Comparison of ENCODE assay signal across 8 cellular contexts in the genomic region with DNA sequence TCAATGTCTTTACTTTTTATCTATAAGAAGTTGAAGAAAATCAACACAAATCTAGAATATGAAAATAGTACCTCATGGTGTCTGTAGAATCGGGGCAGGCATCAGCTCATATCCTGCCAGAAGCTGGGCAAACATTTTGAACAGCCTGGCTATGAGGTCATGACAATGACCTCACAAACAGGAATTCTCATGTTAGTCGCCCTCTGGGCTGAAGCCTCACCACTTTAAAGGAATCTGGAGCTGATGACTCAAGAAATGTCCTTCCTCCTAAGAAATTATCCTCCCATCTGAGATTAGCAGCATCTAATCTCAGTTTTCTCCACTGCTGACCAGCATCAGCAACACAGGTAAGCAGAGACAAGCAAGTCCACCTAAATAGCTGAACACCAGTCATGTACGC. TPM values are rescaled to one million over a fixed set of nuclear protein-coding genes. Genes with fewer than 3 reads are reported as not detected.
DNase-seq lines count a peak whose midpoint lies in the region; ATAC-seq and TF ChIP-seq lines count a peak whose summit lies in the region.

No MANE protein-coding gene starts in this region.

- no peaks in the 10 kb centered on the region for H4K20me1 ChIP-seq in PC-3 (ENCODE audit: low read length)

- H2AFZ ChIP-seq in PC-3 (ENCODE audit: low read length), result no peak overlapping the region

- DNase-seq in CD4-positive, alpha-beta T cell, result no peak
- peak; percentile 68 for DNase-seq in PC-3
- no peak for DNase-seq in esophagus squamous epithelium (lab: John Stamatoyannopoulos, UW)
- DNase-seq in progenitor cell of endocrine pancreas (ENCODE audit: low spot score, unreplicated experiment), result no peak
- no peak for DNase-seq in activated CD8-positive, alpha-beta T cell treated with anti-CD3 and anti-CD28 coated beads for 36 hours
- no peak for DNase-seq in NK-92 treated with Interleukin-12 subunit alpha and Interleukin-12 subunit beta, amount 100 ng/mL, for 24 hours (lab: John Stamatoyannopoulos, UW)

- intact Hi-C loops in CD4-positive, alpha-beta T cell (cut with DNase I, micrococcal nuclease), result loop anchor here (5.0 to 10.0 kb wide), 3 partner anchors 57 to 359 kb away; a partner anchor contains a TSS
- intact Hi-C loops in PC-3 (cut with micrococcal nuclease) (no loop called here), esophagus squamous epithelium (cut with DNase I) (no loop called here)
- intact Hi-C loops in activated CD8-positive, alpha-beta T cell treated with anti-CD3 and anti-CD28 coated beads for 36 hours (cut with micrococcal nuclease), result no loop called here

- no peak overlapping the region for H3K4me3 ChIP-seq in PC-3 (ENCODE audit: low read length)
- no peak overlapping the region for H3K4me3 ChIP-seq in esophagus squamous epithelium

- CTCF ChIA-PET in CD4-positive, alpha-beta T cell (lab: Charles Lee), result interaction anchor here (1.0 kb wide), 1 partner anchor 16 kb away, joined by 3 read pairs; no protein-coding TSS in a partner anchor
- CTCF ChIA-PET in PC-3 (lab: Charles Lee), result interaction anchor here (0.7 to 1.9 kb wide), 2 partner anchors 11 to 76 kb away, joined by 3 to 6 read pairs; no protein-coding TSS in a partner anchor
- CTCF ChIA-PET in activated CD8-positive, alpha-beta T cell treated with anti-CD3 and anti-CD28 coated beads for 36 hours (lab: Charles Lee), result interaction anchor here (0.8 to 9.9 kb wide), 4 partner anchors 13 to 77 kb away, joined by 3 to 209 read pairs (median 4); no protein-coding TSS in a partner anchor

- WGBS in esophagus squamous epithelium, 2 donors, result 48 to 61% methylated on average over 3 of the region's 3 CpGs

- H3K9me3 ChIP-seq in CD4-positive, alpha-beta T cell (ENCODE audit: control insufficient read depth, low read length), result no peaks in the 10 kb centered on the region
- H3K9me3 ChIP-seq in PC-3 (ENCODE audit: low read length) (no peaks in the 10 kb centered on the region), esophagus squamous epithelium (no peaks in the 10 kb centered on the region)

- no peak for TF ChIP-seq CTCF in CD4-positive, alpha-beta T cell (IDR thresholded peaks at IDR 0.05)
- TF ChIP-seq CTCF in PC-3 (conservative IDR thresholded peaks at IDR 0.05; ENCODE audit: low read depth, low read length) (no peak), esophagus squamous epithelium (IDR thresholded peaks at IDR 0.05) (no peak), progenitor cell of endocrine pancreas (IDR thresholded peaks at IDR 0.05; ENCODE audit: unreplicated experiment) (no peak)
- no peak for TF ChIP-seq CTCF in activated CD8-positive, alpha-beta T cell treated with anti-CD3 and anti-CD28 coated beads for 36 hours (IDR thresholded peaks at IDR 0.05)

- no peak overlapping the region for H3K4me2 ChIP-seq in PC-3 (ENCODE audit: low read length)

- peaks cover 16% of the 10 kb centered on the region for H3K4me1 ChIP-seq in PC-3 (ENCODE audit: insufficient read depth, low read length)
- H3K4me1 ChIP-seq in esophagus squamous epithelium, result peaks cover 11 to 23% (median 13%) of the 10 kb centered on the region in 3 donors

- no peak overlapping the region for H3K9ac ChIP-seq in PC-3 (ENCODE audit: low read length)

- peaks cover 9% of the 10 kb centered on the region for H3K36me3 Mint-ChIP-seq in CD4-positive, alpha-beta T cell (ENCODE audit: low read depth)
- no peaks in the 10 kb centered on the region for H3K36me3 Mint-ChIP-seq in progenitor cell of endocrine pancreas (ENCODE audit: insufficient read depth)
- H3K36me3 Mint-ChIP-seq in activated CD8-positive, alpha-beta T cell treated with anti-CD3 and anti-CD28 coated beads for 36 hours (ENCODE audit: low read depth), result peaks cover 3% of the 10 kb centered on the region

- POLR2A ChIA-PET in CD4-positive, alpha-beta T cell (lab: Charles Lee), result interaction anchor here (1.2 kb wide), 1 partner anchor 104 kb away, joined by 3 read pairs; no protein-coding TSS in a partner anchor
- POLR2A ChIA-PET in PC-3 (lab: Charles Lee; ENCODE audit: unreplicated experiment), result no interaction called here
- POLR2A ChIA-PET in activated CD8-positive, alpha-beta T cell treated with anti-CD3 and anti-CD28 coated beads for 36 hours (lab: Charles Lee), result interaction anchor here (1.1 kb wide), 1 partner anchor 14 kb away, joined by 3 read pairs; no protein-coding TSS in a partner anchor

- peak overlapping the region; percentile 92 for H3K27ac Mint-ChIP-seq in CD4-positive, alpha-beta T cell
- peak overlapping the region; percentile 75 for H3K27ac Mint-ChIP-seq in progenitor cell of endocrine pancreas
- H3K27ac Mint-ChIP-seq in activated CD8-positive, alpha-beta T cell treated with anti-CD3 and anti-CD28 coated beads for 36 hours, result no peak overlapping the region

- no peaks in the 10 kb centered on the region for H3K27me3 ChIP-seq in CD4-positive, alpha-beta T cell (ENCODE audit: control insufficient read depth, insufficient read depth, low read length)
- H3K27me3 ChIP-seq in PC-3 (ENCODE audit: low read length) (no peaks in the 10 kb centered on the region), esophagus squamous epithelium (no peaks in the 10 kb centered on the region)

- H3K4me3 Mint-ChIP-seq in CD4-positive, alpha-beta T cell, result no peak overlapping the region
- H3K4me3 Mint-ChIP-seq in progenitor cell of endocrine pancreas (ENCODE audit: low read depth), result no peak overlapping the region
- H3K4me3 Mint-ChIP-seq in activated CD8-positive, alpha-beta T cell treated with anti-CD3 and anti-CD28 coated beads for 36 hours, result no peak overlapping the region

- BruUV-seq in PC-3 (replicated peaks; lab: Mats Ljungman, UMichigan), result no TSS peak

- no peak for ATAC-seq in CD4-positive, alpha-beta T cell (ENCODE audit: poor library complexity)
- ATAC-seq in PC-3 (peak; percentile 4; the same call in 1 of the 2 replicates), HG03135 (IDR thresholded peaks at IDR 0.05; ENCODE audit: unreplicated experiment) (no peak), HG02852 (IDR thresholded peaks at IDR 0.05; ENCODE audit: unreplicated experiment) (no peak)
- no peak for ATAC-seq in activated CD8-positive, alpha-beta T cell treated with anti-CD3 and anti-CD28 coated beads for 36 hours

- H3K9me3 Mint-ChIP-seq in CD4-positive, alpha-beta T cell, result no peaks in the 10 kb centered on the region
- no peaks in the 10 kb centered on the region for H3K9me3 Mint-ChIP-seq in progenitor cell of endocrine pancreas (ENCODE audit: low read depth)
- no peaks in the 10 kb centered on the region for H3K9me3 Mint-ChIP-seq in activated CD8-positive, alpha-beta T cell treated with anti-CD3 and anti-CD28 coated beads for 36 hours

- no peaks in the 10 kb centered on the region for H3K27me3 Mint-ChIP-seq in CD4-positive, alpha-beta T cell
- no peaks in the 10 kb centered on the region for H3K27me3 Mint-ChIP-seq in progenitor cell of endocrine pancreas
- H3K27me3 Mint-ChIP-seq in activated CD8-positive, alpha-beta T cell treated with anti-CD3 and anti-CD28 coated beads for 36 hours, result no peaks in the 10 kb centered on the region

- H3K4me1 Mint-ChIP-seq in CD4-positive, alpha-beta T cell (ENCODE audit: low read depth), result peaks cover 43% of the 10 kb centered on the region
- peaks cover 17% of the 10 kb centered on the region for H3K4me1 Mint-ChIP-seq in progenitor cell of endocrine pancreas (ENCODE audit: low read depth)
- H3K4me1 Mint-ChIP-seq in activated CD8-positive, alpha-beta T cell treated with anti-CD3 and anti-CD28 coated beads for 36 hours (ENCODE audit: low read depth), result peaks cover 30% of the 10 kb centered on the region

- H3K9me2 ChIP-seq in PC-3 (replicated peaks; ENCODE audit: low read length), result no peaks in the 10 kb centered on the region

- H3K79me2 ChIP-seq in PC-3 (ENCODE audit: low read length), result peaks cover 85% of the 10 kb centered on the region

- no peak overlapping the region for H3K27ac ChIP-seq in CD4-positive, alpha-beta T cell (ENCODE audit: low read depth, low read length)
- H3K27ac ChIP-seq in PC-3 (ENCODE audit: low read length) (no peak overlapping the region), esophagus squamous epithelium (peak overlapping the region in 3 of 4 donors; percentile 11 to 50 (median 31))

- H3F3A ChIP-seq in PC-3 (ENCODE audit: low read length, unreplicated experiment), result peaks cover 4% of the 10 kb centered on the region

- peaks cover 3% of the 10 kb centered on the region; the same call in 1 of the 2 replicates for H3K36me3 ChIP-seq in PC-3 (ENCODE audit: low read depth, low read length)
- peaks cover 0 to 11% (median 0%) of the 10 kb centered on the region in 3 donors for H3K36me3 ChIP-seq in esophagus squamous epithelium

- TF ChIP-seq POLR2A in esophagus squamous epithelium (IDR thresholded peaks at IDR 0.05), result no peak

RNA-seq across cellular contexts. Expression of a gene that starts 27.1 kb away (rescaled TPM):
- total RNA-seq in CD4-positive, alpha-beta T cell, result 10 to 100 TPM; 52.0 to 54.9 TPM
- 46.4 and 57.9 TPM in 2 replicates for total RNA-seq in PC-3 (2014; rRNA removed)
- total RNA-seq in esophagus squamous epithelium, result 100 to 1,000 TPM in 3 of 4 donors, 10 to 100 TPM in 1; 78.7 to 147 (median 118) TPM
- 78.6 and 81.8 TPM in 2 replicates for total RNA-seq in progenitor cell of endocrine pancreas
- total RNA-seq in activated CD8-positive, alpha-beta T cell treated with anti-CD3 and anti-CD28 coated beads for 36 hours, result 10 to 100 TPM; 29.4 to 32.4 TPM

Comparison
In these comparisons a context has a peak if more than half of its experiments do, and no peak if none do; other contexts are left out.
1. H3K27ac ChIP-seq: peak in esophagus squamous epithelium (3 of 4); none in CD4-positive, alpha-beta T cell (single experiment) and PC-3 (single experiment).
2. intact Hi-C loops: an anchor here in CD4-positive, alpha-beta T cell (5.0 to 10.0 kb wide); none called in PC-3, esophagus squamous epithelium and activated CD8-positive, alpha-beta T cell treated with anti-CD3 and anti-CD28 coated beads for 36 hours.